Comparison of ENCODE assay signal across 19 cellular contexts in the genomic region with DNA sequence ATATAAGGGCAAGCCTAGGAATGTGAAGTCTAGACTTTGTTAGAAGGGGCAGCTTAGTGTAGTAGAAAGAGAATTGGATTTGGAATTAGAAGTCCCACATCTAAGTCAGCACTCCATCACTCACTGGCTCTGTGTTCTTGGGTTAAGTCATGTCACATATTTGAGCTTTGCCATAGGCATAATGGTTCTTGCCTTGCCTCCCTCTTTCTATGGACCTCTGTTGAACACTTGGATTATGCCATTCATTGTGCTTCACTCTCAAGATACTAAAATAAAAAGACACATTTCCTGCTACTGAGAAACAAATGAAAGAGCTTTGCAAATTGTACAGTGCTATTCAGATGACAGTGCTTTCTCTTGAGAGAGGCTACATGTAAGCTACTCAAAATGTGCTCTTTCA. TPM values are rescaled to one million over a fixed set of nuclear protein-coding genes. Genes with fewer than 3 reads are reported as not detected.
A peak's percentile ranks its signal among the peaks of the same experiment; 100 is the strongest.
DNase-seq lines count a peak whose midpoint lies in the region; ATAC-seq, FAIRE-seq and TF ChIP-seq lines count a peak whose summit lies in the region.
"Had no signal": no experiment of that assay in that cellular context is flagged by ENCODE, and none has a peak within 500 bp of the region (broad histone marks: within the 10 kb centered on the region; RNA-seq: fewer than 3 reads in every experiment).

No MANE protein-coding gene starts in this region.

- no peaks in the 10 kb centered on the region for H3K4me1 ChIP-seq in HepG2 (ENCODE audit: insufficient read depth, low read length)
- H3K4me1 ChIP-seq in right lobe of liver, result no peaks in the 10 kb centered on the region

- H3K36me3 ChIP-seq in HepG2 (replicated peaks in 1 of 2; ENCODE audit: control insufficient read depth in 1 of 2, insufficient read depth in 2 of 2, low read length in 2 of 2) (peaks cover 20 to 64% of the 10 kb centered on the region in 2 experiments), right lobe of liver (peaks cover 5 to 91% (median 21%) of the 10 kb centered on the region in 4 donors)

- CTCF ChIA-PET in HepG2 (lab: Yijun Ruan, JAX; ENCODE audit: low intra/inter-chr PET ratio, low total read pairs), result no interaction called here

- peak; percentile 43 for DNase-seq in NCI-H82 (lab: John Stamatoyannopoulos, UW)
- DNase-seq in NCI-H82 treated with DMSO at 0.1 percent for 48 hours (lab: John Stamatoyannopoulos, UW; ENCODE audit: unreplicated experiment), result no peak
- no peak for DNase-seq in HepG2 (ENCODE audit: low spot score)
- no peak for DNase-seq in right lobe of liver
- peak; percentile 74 for DNase-seq in foreskin melanocyte
- no peak for DNase-seq in DMS79 (lab: John Stamatoyannopoulos, UW)
- DNase-seq: Calu3; CD8-positive, alpha-beta T cell; DND-41; EL; GM23248; HCEC 1CT; IMR-90 had no signal

- no peak for FAIRE-seq in HepG2 (lab: Jason Lieb, UNC)
- FAIRE-seq: GM12878, H54 had no signal

- no peaks in the 10 kb centered on the region for H3K79me2 ChIP-seq in HepG2 (ENCODE audit: insufficient read depth, low read length)

- H3K9me3 ChIP-seq in HepG2 (ENCODE audit: low read length) (no peaks in the 10 kb centered on the region), right lobe of liver (no peaks in the 10 kb centered on the region)
- H3K9me3 ChIP-seq: BLaER1 had no signal

- no peak overlapping the region for H3K4me2 ChIP-seq in HepG2 (ENCODE audit: low read depth, low read length)
- H3K4me2 ChIP-seq: BLaER1 had no signal

- no peak for TF ChIP-seq POLR2A in HepG2 (IDR thresholded peaks at IDR 0.05; ENCODE audit: insufficient read depth in 1 of 2, low read depth in 2 of 2, low read length in 2 of 2)
- TF ChIP-seq POLR2A in right lobe of liver (IDR thresholded peaks at IDR 0.05), result no peak

- H3K27me3 ChIP-seq in HepG2 (ENCODE audit: control insufficient read depth in 1 of 2, insufficient read depth in 2 of 2, low read length in 2 of 2), result no peaks in the 10 kb centered on the region
- no peaks in the 10 kb centered on the region for H3K27me3 ChIP-seq in right lobe of liver
- H3K27me3 ChIP-seq: BLaER1 had no signal

- no peak overlapping the region for H2AFZ ChIP-seq in HepG2 (ENCODE audit: low read length)
- H2AFZ ChIP-seq: GM23248 had no signal

- H4K20me1 ChIP-seq in HepG2 (ENCODE audit: insufficient read depth, low read length), result no peaks in the 10 kb centered on the region

- POLR2A ChIA-PET in HepG2 (lab: Yijun Ruan, JAX), result no interaction called here

- H3K27ac ChIP-seq in HepG2 (ENCODE audit: extremely low read length, insufficient read depth, low read length) (no peak overlapping the region), right lobe of liver (no peak overlapping the region)
- H3K27ac ChIP-seq: 22Rv1, BLaER1, GM23248, HL-60 had no signal

- in situ Hi-C loops in HepG2 (cut with HindIII; ENCODE audit: extremely low pct_ligation_motif_present, low pct_unique_long_range_greater_than_20kb), result no loop called here

- no peak overlapping the region for H3K9ac ChIP-seq in HepG2 (ENCODE audit: insufficient read depth, low read depth, low read length)
- H3K9ac ChIP-seq: BLaER1, GM23248 had no signal

- no peak overlapping the region for H3K4me3 ChIP-seq in HepG2 (replicated peaks in 1 of 3; ENCODE audit: insufficient read depth in 1 of 3, low read depth in 2 of 3, low read length in 3 of 3)
- no peak overlapping the region for H3K4me3 ChIP-seq in right lobe of liver
- H3K4me3 ChIP-seq: BLaER1, GM12878, GM23248 had no signal

- TF ChIP-seq EP300 in HepG2 (IDR thresholded peaks at IDR 0.05; ENCODE audit: low read depth in 2 of 2, low read length in 2 of 2) (no peak), HepG2 (CRISPR knock-in tag; IDR thresholded peaks at IDR 0.05; ENCODE audit: borderline replicate concordance) (no peak)

- BruUV-seq in HepG2 (replicated peaks; lab: Mats Ljungman, UMichigan), result TSS peak; percentile 8

- TF ChIP-seq CTCF in HepG2 (CRISPR knock-in tag; IDR thresholded peaks at IDR 0.05) (no peak), right lobe of liver (IDR thresholded peaks at IDR 0.05) (no peak)

- ATAC-seq in HepG2, result no peak
- no peak for ATAC-seq in right lobe of liver
- no peak for ATAC-seq in GM18909 (IDR thresholded peaks at IDR 0.05; ENCODE audit: poor library complexity, unreplicated experiment)
- ATAC-seq: CD8-positive, alpha-beta T cell; GM12878 had no signal

- no peak for TF ChIP-seq RAD21 in HepG2 (CRISPR knock-in tag; IDR thresholded peaks at IDR 0.05)

- intact Hi-C loops in HepG2 (cut with micrococcal nuclease; ENCODE audit: unreplicated experiment) (no loop called here), right lobe of liver (cut with DNase I) (no loop called here)

TF ChIP-seq in HepG2, 621 proteins besides CTCF, POLR2A, EP300 and RAD21:
- no peak for TF ChIP-seq ADNP (CRISPR knock-in tag; IDR thresholded peaks at IDR 0.05)
- TF ChIP-seq ZNF782 (CRISPR knock-in tag; IDR thresholded peaks at IDR 0.05; ENCODE audit: borderline replicate concordance), result no peak
- TF ChIP-seq ZSCAN9 (CRISPR knock-in tag; IDR thresholded peaks at IDR 0.05; ENCODE audit: borderline replicate concordance), result no peak
- no peak for TF ChIP-seq ZSCAN20 (CRISPR knock-in tag; IDR thresholded peaks at IDR 0.05; ENCODE audit: borderline replicate concordance)
- TF ChIP-seq MAFG (CRISPR knock-in tag; IDR thresholded peaks at IDR 0.05), result no peak
- TF ChIP-seq, protein P1, sequence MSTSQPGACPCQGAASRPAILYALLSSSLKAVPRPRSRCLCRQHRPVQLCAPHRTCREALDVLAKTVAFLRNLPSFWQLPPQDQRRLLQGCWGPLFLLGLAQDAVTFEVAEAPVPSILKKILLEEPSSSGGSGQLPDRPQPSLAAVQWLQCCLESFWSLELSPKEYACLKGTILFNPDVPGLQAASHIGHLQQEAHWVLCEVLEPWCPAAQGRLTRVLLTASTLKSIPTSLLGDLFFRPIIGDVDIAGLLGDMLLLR (CRISPR knock-in tag; IDR thresholded peaks at IDR 0.05), result no peak

RNA-seq across cellular contexts. Expression of a gene that starts 35.9 kb away (rescaled TPM):
- total RNA-seq in HepG2 (2016; rRNA removed; fragmentation: Illumina TruSeq; extraction: Trizol) (57.7 and 84.4 TPM in 2 replicates), right lobe of liver (10 to 100 TPM; 22.2 to 34.9 (median 29.2) TPM)
- 9.5 and 11.1 TPM in 2 replicates for total RNA-seq in HepG2 (2016; cell fraction: cytosol; rRNA removed; fragmentation: Illumina TruSeq; extraction: Trizol; ENCODE audit: low read depth)
- total RNA-seq in HepG2 (2016; cell fraction: insoluble cytoplasmic fraction; rRNA removed; fragmentation: Illumina TruSeq; extraction: Trizol), result 61.6 and 82.9 TPM in 2 replicates
- 21.4 and 27.3 TPM in 2 replicates for total RNA-seq in HepG2 (2016; cell fraction: membrane; rRNA removed; fragmentation: Illumina TruSeq; extraction: Trizol)
- total RNA-seq in HepG2 (2016; cell fraction: nucleus; rRNA removed; fragmentation: Illumina TruSeq; extraction: Trizol), result 37.5 and 40.7 TPM in 2 replicates
- 27.2 and 32.3 TPM in 2 replicates for polyA plus RNA-seq in HepG2 (2011; rRNA removed)
- 20.8 and 24.8 TPM in 2 replicates for polyA plus RNA-seq in HepG2 (2011; cell fraction: cytosol; rRNA removed)
- 26.2 and 30.7 TPM in 2 replicates for polyA plus RNA-seq in HepG2 (2011; cell fraction: nucleus; rRNA removed)
- polyA plus RNA-seq in HepG2 (2012), result 29.8 and 41.2 TPM in 2 replicates
- polyA plus RNA-seq in HepG2 (2016; cell fraction: cytosol; fragmentation: Illumina TruSeq; extraction: Trizol; ENCODE audit: low read depth), result 2.7 and 3.6 TPM in 2 replicates
- 75.5 and 79.2 TPM in 2 replicates for polyA plus RNA-seq in HepG2 (2016; cell fraction: insoluble cytoplasmic fraction; fragmentation: Illumina TruSeq; extraction: Trizol; ENCODE audit: low read depth)
- polyA plus RNA-seq in HepG2 (2016; cell fraction: membrane; fragmentation: Illumina TruSeq; extraction: Trizol; ENCODE audit: low read depth), result 7.8 and 9.4 TPM in 2 replicates
- 34.9 and 41.1 TPM in 2 replicates for polyA plus RNA-seq in HepG2 (2016; cell fraction: nucleus; fragmentation: Illumina TruSeq; extraction: Trizol; ENCODE audit: insufficient read depth, low read depth)
- polyA minus RNA-seq in HepG2 (2011; rRNA and poly(A)+ RNA removed; ENCODE audit: low replicate concordance), result 110 and 131 TPM in 2 replicates
- polyA minus RNA-seq in HepG2 (2011; cell fraction: cytosol; rRNA and poly(A)+ RNA removed), result 45.9 and 60.1 TPM in 2 replicates
- 47.7 and 48.2 TPM in 2 replicates for polyA minus RNA-seq in HepG2 (2011; cell fraction: nucleus; rRNA and poly(A)+ RNA removed)

RNA-seq across cellular contexts. Expression of a gene that starts 55.8 kb away (rescaled TPM):
- 62.4 and 71.8 TPM in 2 replicates for total RNA-seq in HepG2 (2016; rRNA removed; fragmentation: Illumina TruSeq; extraction: Trizol)
- 8.5 and 9.5 TPM in 2 replicates for total RNA-seq in HepG2 (2016; cell fraction: cytosol; rRNA removed; fragmentation: Illumina TruSeq; extraction: Trizol; ENCODE audit: low read depth)
- 61.6 and 74.1 TPM in 2 replicates for total RNA-seq in HepG2 (2016; cell fraction: insoluble cytoplasmic fraction; rRNA removed; fragmentation: Illumina TruSeq; extraction: Trizol)
- 20.8 and 21.4 TPM in 2 replicates for total RNA-seq in HepG2 (2016; cell fraction: membrane; rRNA removed; fragmentation: Illumina TruSeq; extraction: Trizol)
- total RNA-seq in HepG2 (2016; cell fraction: nucleus; rRNA removed; fragmentation: Illumina TruSeq; extraction: Trizol), result 36.7 and 40.4 TPM in 2 replicates
- 30.2 and 35.7 TPM in 2 replicates for polyA plus RNA-seq in HepG2 (2011; rRNA removed)
- polyA plus RNA-seq in HepG2 (2011; cell fraction: cytosol; rRNA removed), result 25.1 and 34.5 TPM in 2 replicates
- polyA plus RNA-seq in HepG2 (2011; cell fraction: nucleus; rRNA removed), result 15.4 and 17.1 TPM in 2 replicates
- 32.4 and 37.2 TPM in 2 replicates for polyA plus RNA-seq in HepG2 (2012)
- 3.7 and 3.9 TPM in 2 replicates for polyA plus RNA-seq in HepG2 (2016; cell fraction: cytosol; fragmentation: Illumina TruSeq; extraction: Trizol; ENCODE audit: low read depth)
- polyA plus RNA-seq in HepG2 (2016; cell fraction: insoluble cytoplasmic fraction; fragmentation: Illumina TruSeq; extraction: Trizol; ENCODE audit: low read depth), result 61.3 and 62.2 TPM in 2 replicates
- polyA plus RNA-seq in HepG2 (2016; cell fraction: membrane; fragmentation: Illumina TruSeq; extraction: Trizol; ENCODE audit: low read depth), result 10.4 and 11.4 TPM in 2 replicates
- 40.7 and 46.5 TPM in 2 replicates for polyA plus RNA-seq in HepG2 (2016; cell fraction: nucleus; fragmentation: Illumina TruSeq; extraction: Trizol; ENCODE audit: insufficient read depth, low read depth)
- polyA minus RNA-seq in HepG2 (2011; rRNA and poly(A)+ RNA removed; ENCODE audit: low replicate concordance), result 35.0 and 101 TPM in 2 replicates
- 29.6 and 29.9 TPM in 2 replicates for polyA minus RNA-seq in HepG2 (2011; cell fraction: cytosol; rRNA and poly(A)+ RNA removed)
- polyA minus RNA-seq in HepG2 (2011; cell fraction: nucleus; rRNA and poly(A)+ RNA removed), result 36.1 and 39.2 TPM in 2 replicates
- 10 to 100 TPM; 15.0 to 25.6 (median 19.5) TPM for total RNA-seq in right lobe of liver

Comparison
In these comparisons a context has a peak if more than half of its experiments do, and no peak if none do; other contexts are left out.
1. DNase-seq: peak in NCI-H82 (single experiment) and foreskin melanocyte (single experiment); none in NCI-H82 treated with DMSO at 0.1 percent for 48 hours (single experiment), HepG2 (single experiment), right lobe of liver (0 of 3) and DMS79 (single experiment).